9 cellular contexts compared by ENCODE assay signal in the genomic region with DNA sequence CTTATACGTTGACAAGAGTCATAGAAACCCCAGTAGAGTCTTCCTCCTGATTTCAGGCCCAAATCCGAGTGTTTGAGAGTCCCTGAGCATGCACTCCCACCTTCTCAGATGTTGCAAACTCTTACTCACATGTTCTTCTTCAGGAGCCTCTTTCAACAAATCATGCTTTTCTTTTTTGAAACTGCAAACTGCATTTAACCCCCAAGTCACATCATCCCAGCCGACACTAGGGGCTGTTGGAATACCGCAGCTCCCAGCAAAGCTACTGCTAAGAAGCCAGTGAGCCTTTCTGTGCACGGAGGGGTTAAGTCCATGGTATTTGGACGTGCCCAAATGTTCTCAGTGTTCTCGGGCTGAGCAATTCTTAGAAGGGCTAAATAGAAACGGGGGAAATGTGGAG.
A peak's percentile ranks its signal among the peaks of the same experiment; 100 is the strongest.
DNase-seq lines count a peak whose midpoint lies in the region; ATAC-seq, FAIRE-seq and TF ChIP-seq lines count a peak whose summit lies in the region.
"Had no signal": no experiment of that assay in that cellular context is flagged by ENCODE, and none has a peak within 500 bp of the region (broad histone marks: within the 10 kb centered on the region; RNA-seq: fewer than 3 reads in every experiment).

No MANE protein-coding gene starts in this region.

- peak; percentile 8 for DNase-seq in GM23248
- DNase-seq in K562 (ENCODE audit: extremely low read depth in 1 of 4, low spot score in 3 of 4), result peak in 1 of 4 experiments; percentile 7
- DNase-seq in hepatocyte (ENCODE audit: low spot score), result peak; percentile 72
- DNase-seq in renal cortical epithelial cell (ENCODE audit: low read depth), result peak; percentile 70
- no peak for DNase-seq in NCI-H1417 (lab: John Stamatoyannopoulos, UW)
- no peak for DNase-seq in activated CD8-positive, alpha-beta T cell treated with anti-CD3 and anti-CD28 coated beads for 36 hours
- no peak for DNase-seq in RPMI8226
- DNase-seq: CD4-positive, CD25-positive, alpha-beta regulatory T cell had no signal

- H3K4me3 ChIP-seq in GM23248, result no peak overlapping the region
- H3K4me3 ChIP-seq in K562, result no peak overlapping the region
- no peak overlapping the region for H3K4me3 ChIP-seq in hepatocyte

- no peak for FAIRE-seq in K562 (lab: Jason Lieb, UNC)

- no peak for TF ChIP-seq EP300 in K562 (IDR thresholded peaks at IDR 0.05; ENCODE audit: low read length)

- H3K9me3 Mint-ChIP-seq in activated CD8-positive, alpha-beta T cell treated with anti-CD3 and anti-CD28 coated beads for 36 hours, result peaks cover 5% of the 10 kb centered on the region

- no peaks in the 10 kb centered on the region for H3K4me1 Mint-ChIP-seq in activated CD8-positive, alpha-beta T cell treated with anti-CD3 and anti-CD28 coated beads for 36 hours (ENCODE audit: low read depth)
- H3K4me1 Mint-ChIP-seq: CD4-positive, CD25-positive, alpha-beta regulatory T cell had no signal

- POLR2A ChIA-PET in K562 (lab: Yijun Ruan, JAX), result no interaction called here
- POLR2A ChIA-PET in activated CD8-positive, alpha-beta T cell treated with anti-CD3 and anti-CD28 coated beads for 36 hours (lab: Charles Lee), result no interaction called here

- H3K27me3 ChIP-seq in GM23248 (replicated peaks; ENCODE audit: insufficient read depth) (peaks cover 12% of the 10 kb centered on the region; the same call in 1 of the 2 replicates), K562 (ENCODE audit: control insufficient read depth in 2 of 2, insufficient read depth in 2 of 2, low read length in 2 of 2) (no peaks in the 10 kb centered on the region), hepatocyte (no peaks in the 10 kb centered on the region)

- in situ Hi-C loops in GM23248 (cut with MboI) (no loop called here), K562 (cut with MboI) (no loop called here)

- H3K4me1 ChIP-seq in GM23248 (ENCODE audit: insufficient read depth) (peaks cover 6% of the 10 kb centered on the region; the same call in 1 of the 2 replicates), K562 (replicated peaks in 1 of 2; ENCODE audit: control insufficient read depth in 2 of 2, insufficient read depth in 2 of 2, low read length in 2 of 2) (no peaks in the 10 kb centered on the region), hepatocyte (ENCODE audit: insufficient read depth) (peaks cover 33% of the 10 kb centered on the region)

- H2AFZ ChIP-seq in GM23248 (peak overlapping the region; percentile 72; the same call in 1 of the 2 replicates), K562 (ENCODE audit: low read depth, low read length) (peak overlapping the region; percentile 72; the same call in 1 of the 2 replicates), hepatocyte (no peak overlapping the region)

- ATAC-seq in K562 (peak; percentile 49), GM21529 (IDR thresholded peaks at IDR 0.05; ENCODE audit: unreplicated experiment) (no peak)
- ATAC-seq in activated CD8-positive, alpha-beta T cell treated with anti-CD3 and anti-CD28 coated beads for 36 hours, result no peak

- BruUV-seq in K562 (replicated peaks; lab: Mats Ljungman, UMichigan), result no TSS peak

- H3F3A ChIP-seq in GM23248 (ENCODE audit: insufficient read depth), result no peaks in the 10 kb centered on the region

- no peaks in the 10 kb centered on the region for H3K36me3 Mint-ChIP-seq in activated CD8-positive, alpha-beta T cell treated with anti-CD3 and anti-CD28 coated beads for 36 hours (ENCODE audit: low read depth)
- H3K36me3 Mint-ChIP-seq: CD4-positive, CD25-positive, alpha-beta regulatory T cell had no signal

- no peaks in the 10 kb centered on the region for H3K9me1 ChIP-seq in K562 (ENCODE audit: control insufficient read depth, insufficient read depth, low read length)

- no peak for TF ChIP-seq CTCF in K562 (IDR thresholded peaks at IDR 0.05 in 2 of 3, conservative IDR thresholded peaks at IDR 0.05 in 1 of 3; ENCODE audit: insufficient read depth in 2 of 3, low read depth in 1 of 3, low read length in 3 of 3)
- TF ChIP-seq CTCF in hepatocyte (IDR thresholded peaks at IDR 0.05; ENCODE audit: poor library complexity), result peak; percentile 31
- TF ChIP-seq CTCF in activated CD8-positive, alpha-beta T cell treated with anti-CD3 and anti-CD28 coated beads for 36 hours (IDR thresholded peaks at IDR 0.05), result no peak

- H3K27ac ChIP-seq in GM23248 (no peak overlapping the region), K562 (ENCODE audit: extremely low read depth, low read depth, low read length) (no peak overlapping the region), hepatocyte (peak overlapping the region; percentile 88)

- WGBS in GM23248 (ENCODE audit: low coverage in 1 of 2, low lambda C conversion rate in 2 of 2, missing lambda C conversion rate in 2 of 2), 2 experiments, result 45 to 48% methylated on average over 8 of the region's 8 CpGs
- WGBS in K562 (ENCODE audit: insufficient coverage, low coverage, missing lambda C conversion rate), result 14% methylated on average over 7 of the region's 8 CpGs
- 24% methylated on average over 8 of the region's 8 CpGs for WGBS in hepatocyte (ENCODE audit: low lambda C conversion rate, missing lambda C conversion rate)

- H3K27ac Mint-ChIP-seq in activated CD8-positive, alpha-beta T cell treated with anti-CD3 and anti-CD28 coated beads for 36 hours, result no peak overlapping the region
- H3K27ac Mint-ChIP-seq: CD4-positive, CD25-positive, alpha-beta regulatory T cell had no signal

- H3K4me3 Mint-ChIP-seq in activated CD8-positive, alpha-beta T cell treated with anti-CD3 and anti-CD28 coated beads for 36 hours, result no peak overlapping the region
- H3K4me3 Mint-ChIP-seq: CD4-positive, CD25-positive, alpha-beta regulatory T cell had no signal

- H3K4me2 ChIP-seq in GM23248 (ENCODE audit: unreplicated experiment) (peak overlapping the region; percentile 68), K562 (ENCODE audit: insufficient read depth, low read length) (no peak overlapping the region), hepatocyte (peak overlapping the region; percentile 52)

- no peaks in the 10 kb centered on the region for H3K9me3 ChIP-seq in GM23248 (ENCODE audit: low read depth)
- H3K9me3 ChIP-seq in K562 (replicated peaks; ENCODE audit: control insufficient read depth, insufficient read depth, low read depth, low read length), result no peaks in the 10 kb centered on the region
- H3K9me3 ChIP-seq in hepatocyte (ENCODE audit: low read depth), result no peaks in the 10 kb centered on the region

- H3K27me3 Mint-ChIP-seq in activated CD8-positive, alpha-beta T cell treated with anti-CD3 and anti-CD28 coated beads for 36 hours, result peaks cover 2% of the 10 kb centered on the region
- H3K27me3 Mint-ChIP-seq: CD4-positive, CD25-positive, alpha-beta regulatory T cell had no signal

- H3K36me3 ChIP-seq in GM23248 (ENCODE audit: low read depth), result no peaks in the 10 kb centered on the region
- no peaks in the 10 kb centered on the region for H3K36me3 ChIP-seq in K562 (ENCODE audit: control insufficient read depth, insufficient read depth, low read length)
- no peaks in the 10 kb centered on the region for H3K36me3 ChIP-seq in hepatocyte (replicated peaks; ENCODE audit: insufficient read depth, low read depth)

- no peak overlapping the region for H3K9ac ChIP-seq in GM23248
- H3K9ac ChIP-seq in K562 (ENCODE audit: insufficient read depth in 1 of 2, low read depth in 2 of 2, low read length in 2 of 2), result no peak overlapping the region

- CTCF ChIA-PET in K562 (lab: Yijun Ruan, JAX; ENCODE audit: low intra/inter-chr PET ratio), result interaction anchor here (0.5 kb wide), 1 partner anchor 17 kb away, joined by 3 read pairs; no protein-coding TSS in a partner anchor
- CTCF ChIA-PET in activated CD8-positive, alpha-beta T cell treated with anti-CD3 and anti-CD28 coated beads for 36 hours (lab: Charles Lee), result no interaction called here

- H3K9me2 ChIP-seq in GM23248 (ENCODE audit: insufficient read depth) (no peaks in the 10 kb centered on the region), hepatocyte (replicated peaks; ENCODE audit: insufficient read depth) (no peaks in the 10 kb centered on the region)

- H4K20me1 ChIP-seq in GM23248 (ENCODE audit: insufficient read depth), result no peaks in the 10 kb centered on the region
- no peaks in the 10 kb centered on the region for H4K20me1 ChIP-seq in K562 (replicated peaks; ENCODE audit: control insufficient read depth, insufficient read depth, low read length)
- no peaks in the 10 kb centered on the region for H4K20me1 ChIP-seq in hepatocyte (ENCODE audit: insufficient read depth, poor library complexity, severe bottlenecking)

- TF ChIP-seq POLR2A in K562 (conservative IDR thresholded peaks at IDR 0.05), result no peak

- H3K79me2 ChIP-seq in GM23248 (ENCODE audit: insufficient read depth) (no peaks in the 10 kb centered on the region), K562 (ENCODE audit: control insufficient read depth, insufficient read depth, low read length) (no peaks in the 10 kb centered on the region), hepatocyte (no peaks in the 10 kb centered on the region)

- intact Hi-C loops in K562 (cut with micrococcal nuclease), result no loop called here
- intact Hi-C loops in activated CD8-positive, alpha-beta T cell treated with anti-CD3 and anti-CD28 coated beads for 36 hours (cut with micrococcal nuclease), result no loop called here

- TF ChIP-seq RAD21 in K562 (CRISPR knock-in tag; conservative IDR thresholded peaks at IDR 0.05 in 1 of 2, IDR thresholded peaks at IDR 0.05 in 1 of 2), result no peak

TF ChIP-seq in K562, 482 proteins besides CTCF, POLR2A, EP300 and RAD21:
- TF ChIP-seq HDAC6 (IDR thresholded peaks at IDR 0.05; ENCODE audit: low read depth, low read length) (no peak), PYGO2 (tag; IDR thresholded peaks at IDR 0.05) (no peak), CTBP1 (IDR thresholded peaks at IDR 0.05; ENCODE audit: borderline replicate concordance) (no peak)

Comparison
In these comparisons a context has a peak if more than half of its experiments do, and no peak if none do; other contexts are left out.
1. DNase-seq: peak in GM23248 (single experiment), hepatocyte (single experiment) and renal cortical epithelial cell (single experiment); none in NCI-H1417 (0 of 3), activated CD8-positive, alpha-beta T cell treated with anti-CD3 and anti-CD28 coated beads for 36 hours (single experiment) and RPMI8226 (single experiment).